Comparison of ENCODE assay signal across 8 cellular contexts in genomic region chr11:69915501-69916250, GRCh38.
A peak's percentile ranks its signal among the peaks of the same experiment; 100 is the strongest.
DNase-seq lines count a peak whose midpoint lies in the region; ATAC-seq and TF ChIP-seq lines count a peak whose summit lies in the region.

No MANE protein-coding gene starts in this region.

- POLR2A ChIA-PET in AG04450 (lab: Yijun Ruan, JAX) = no interaction called here

- ATAC-seq in HG03135 (IDR thresholded peaks at IDR 0.05; ENCODE audit: unreplicated experiment) (no peak), GM21619 (IDR thresholded peaks at IDR 0.05; ENCODE audit: unreplicated experiment) (no peak)

- H3K14ac ChIP-seq in trophoblast cell (ENCODE audit: low read length) = no peak overlapping the region

- no peak overlapping the region for H3K4me2 ChIP-seq in trophoblast cell (ENCODE audit: low read length)

- no peak overlapping the region for H2AFZ ChIP-seq in trophoblast cell (ENCODE audit: insufficient read depth, low read length, poor library complexity)

- H3K4me3 ChIP-seq in AG04450 (ENCODE audit: low read depth, low read length) = peak overlapping the region; percentile 17; the same call in 1 of the 2 replicates
- H3K4me3 ChIP-seq in GM12875 (ENCODE audit: low read depth, low read length) = no peak overlapping the region
- no peak overlapping the region for H3K4me3 ChIP-seq in trophoblast cell (ENCODE audit: low read depth, low read length)

- no peak overlapping the region for H4K8ac ChIP-seq in trophoblast cell (ENCODE audit: low read depth, low read length)

- no peaks in the 10 kb centered on the region for H3K79me2 ChIP-seq in trophoblast cell (ENCODE audit: control insufficient read depth, insufficient read depth, low read length, poor library complexity)

- no peak overlapping the region for H2AK5ac ChIP-seq in trophoblast cell (ENCODE audit: low read length)

- H3K4ac ChIP-seq in trophoblast cell (ENCODE audit: low read depth, low read length) = no peak overlapping the region

- no peak overlapping the region for H3K9ac ChIP-seq in trophoblast cell (ENCODE audit: low read length)

- H3K79me1 ChIP-seq in trophoblast cell (ENCODE audit: low read length) = no peaks in the 10 kb centered on the region

- H3K23ac ChIP-seq in trophoblast cell (ENCODE audit: low read length) = no peak overlapping the region

- peaks cover 7% of the 10 kb centered on the region; the same call in 1 of the 2 replicates for H3K9me3 ChIP-seq in AG04450 (ENCODE audit: control insufficient read depth, insufficient read depth, low read length)
- H3K9me3 ChIP-seq in trophoblast cell (ENCODE audit: insufficient read depth, low read depth, low read length) = no peaks in the 10 kb centered on the region

- H3K36me3 ChIP-seq in trophoblast cell (ENCODE audit: control insufficient read depth in 1 of 2, insufficient read depth in 2 of 2, low read length in 2 of 2) = no peaks in the 10 kb centered on the region

- WGBS in trophoblast cell (ENCODE audit: extremely low coverage, insufficient coverage, insufficient read length) = no CpG with 5 or more reads among the region's 18 CpGs

- no peak for DNase-seq in AG04450 (ENCODE audit: low read depth, low spot score)
- peak; percentile 62 for DNase-seq in NCI-H2227 treated with DMSO at 0.1 percent for 48 hours (lab: John Stamatoyannopoulos, UW)
- peak; percentile 33 for DNase-seq in activated T-cell treated with anti-CD3 and anti-CD28 coated beads, Interleukin-2, amount 50 U/mL, for 1 hour
- DNase-seq in globus pallidus (ENCODE audit: low spot score) = peak; percentile 11
- DNase-seq in trophoblast cell = peak; percentile 53 to 89

- peaks cover 2 to 6% of the 10 kb centered on the region in 2 experiments for H3K4me1 ChIP-seq in trophoblast cell (ENCODE audit: control insufficient read depth in 1 of 2, insufficient read depth in 2 of 2, low read length in 2 of 2)

- no peak overlapping the region for H4K12ac ChIP-seq in trophoblast cell (ENCODE audit: low read depth, low read length)

- TF ChIP-seq CTCF in AG04450 (IDR thresholded peaks at IDR 0.05; ENCODE audit: low read depth, low read length) (peak; percentile 79), GM12875 (IDR thresholded peaks at IDR 0.05; ENCODE audit: borderline replicate concordance, insufficient read depth, low read depth, low read length) (peak; percentile 82)

- H4K91ac ChIP-seq in trophoblast cell (ENCODE audit: low read depth, low read length) = no peak overlapping the region

- no peak overlapping the region for H2BK12ac ChIP-seq in trophoblast cell (ENCODE audit: low read length)

- CTCF ChIA-PET in AG04450 (lab: Charles Lee) = interaction anchor here (0.5 to 2.6 kb wide), 15 partner anchors 8 to 282 kb away, joined by 3 to 43 read pairs (median 4); no protein-coding TSS in a partner anchor

- no peak overlapping the region for H2BK5ac ChIP-seq in trophoblast cell (ENCODE audit: low read depth, low read length, poor library complexity)

- H3K27ac ChIP-seq in AG04450 (ENCODE audit: low read depth, low read length) (peak overlapping the region; percentile 70), trophoblast cell (ENCODE audit: low read depth, low read length) (no peak overlapping the region)

- no peak overlapping the region for H3K18ac ChIP-seq in trophoblast cell (ENCODE audit: low read length)

- H2BK120ac ChIP-seq in trophoblast cell (ENCODE audit: insufficient read depth, low read length, poor library complexity) = no peak overlapping the region

- peaks cover 4% of the 10 kb centered on the region for H3K27me3 ChIP-seq in AG04450 (ENCODE audit: control insufficient read depth, insufficient read depth, low read length)
- H3K27me3 ChIP-seq in trophoblast cell (ENCODE audit: insufficient read depth, low read length) = no peaks in the 10 kb centered on the region
